Comparison of ENCODE assay signal across 8 cellular contexts in genomic region chrX:2627272-2627867, GRCh38.
DNase-seq lines count a peak whose midpoint lies in the region; ATAC-seq and TF ChIP-seq lines count a peak whose summit lies in the region.

No MANE protein-coding gene starts in this region.

- H3K36me3 Mint-ChIP-seq in chondrocyte (ENCODE audit: low read depth) (peaks cover 49% of the 10 kb centered on the region), natural killer cell (peaks cover 44% of the 10 kb centered on the region)

- intact Hi-C loops in natural killer cell (cut with micrococcal nuclease) = loop anchor here (5.0 kb wide), 1 partner anchor 70 kb away; no protein-coding TSS in a partner anchor

- H3K4me3 Mint-ChIP-seq in chondrocyte (ENCODE audit: unreplicated experiment) (no peak overlapping the region), natural killer cell (no peak overlapping the region)

- no peaks in the 10 kb centered on the region for H3K27me3 Mint-ChIP-seq in chondrocyte (ENCODE audit: low read depth)
- H3K27me3 Mint-ChIP-seq in natural killer cell (ENCODE audit: low read depth in 2 of 2) = no peaks in the 10 kb centered on the region

- H3K9me3 Mint-ChIP-seq in chondrocyte (ENCODE audit: low read depth) (peaks cover 31% of the 10 kb centered on the region), natural killer cell (peaks cover 14 to 15% of the 10 kb centered on the region in 2 donors)

- H3K4me1 Mint-ChIP-seq in chondrocyte (ENCODE audit: low read depth) (no peaks in the 10 kb centered on the region), natural killer cell (peaks cover 36 to 41% of the 10 kb centered on the region in 2 donors)

- TF ChIP-seq CTCF in chondrocyte (IDR thresholded peaks at IDR 0.05) (peak; percentile 82), natural killer cell (IDR thresholded peaks at IDR 0.05) (no peak)

- peak; percentile 43 to 57 (median 49) for ATAC-seq in natural killer cell

- H3K27ac Mint-ChIP-seq in chondrocyte (ENCODE audit: unreplicated experiment) (no peak overlapping the region), natural killer cell (peak overlapping the region; percentile 95 to 96)

- DNase-seq in GM03348 (ENCODE audit: low spot score) = peak; percentile 39
- DNase-seq in HCEC 1CT = peak; percentile 47
- DNase-seq in RPMI7951 (ENCODE audit: low read depth) = peak; percentile 41
- DNase-seq in chondrocyte (ENCODE audit: low spot score) = no peak
- no peak for DNase-seq in natural killer cell
- no peak for DNase-seq in Kasumi-1 (lab: John Stamatoyannopoulos, UW)
- no peak for DNase-seq in midbrain (lab: John Stamatoyannopoulos, UW)
- DNase-seq in NCI-H2171 treated with DMSO at 0.1 percent for 48 hours (lab: John Stamatoyannopoulos, UW) = no peak

Comparison
In these comparisons a context has a peak if more than half of its experiments do, and no peak if none do; other contexts are left out.
1. DNase-seq: peak in GM03348 (single experiment), HCEC 1CT (single experiment) and RPMI7951 (single experiment); none in chondrocyte (single experiment), natural killer cell (single experiment), Kasumi-1 (0 of 2), midbrain (single experiment) and NCI-H2171 treated with DMSO at 0.1 percent for 48 hours (single experiment).